In the genomic region with DNA sequence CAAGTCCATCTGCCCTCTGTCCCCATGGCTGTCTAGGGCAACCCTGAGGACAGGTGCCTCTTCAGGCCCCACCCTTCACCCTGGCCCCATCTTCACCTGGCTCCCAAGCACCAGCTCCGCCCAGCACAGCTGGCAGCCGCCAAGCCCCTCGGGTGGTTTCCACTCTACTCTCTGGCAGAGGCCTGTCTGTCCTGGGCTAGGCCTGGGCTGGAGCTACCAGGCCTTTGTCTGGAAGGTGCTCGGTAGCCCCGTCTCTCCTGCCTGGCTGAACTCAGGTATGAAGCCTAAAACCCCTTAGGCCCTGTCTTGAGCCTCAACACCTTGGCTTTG, we compare ENCODE assay signal across 23 cellular contexts. TPM values are rescaled to one million over a fixed set of nuclear protein-coding genes. Genes with fewer than 3 reads are reported as not detected.
DNase-seq lines count a peak whose midpoint lies in the region; ATAC-seq, FAIRE-seq and TF ChIP-seq lines count a peak whose summit lies in the region.
"Had no signal": no experiment of that assay in that cellular context is flagged by ENCODE, and none has a peak within 500 bp of the region (broad histone marks: within the 10 kb centered on the region; RNA-seq: fewer than 3 reads in every experiment).

No MANE protein-coding gene starts in this region.

- H3K4me1 Mint-ChIP-seq in stimulated activated naive B cell treated with anti-CD40 and anti-IgM and Interleukin-4, amounts not matched to agents 10 μg/mL and 1 μg/mL and 100 μg/mL, for 72 hours = peaks cover 20% of the 10 kb centered on the region in 2 donors

- H3K27me3 ChIP-seq in HepG2 (ENCODE audit: control insufficient read depth in 1 of 2, insufficient read depth in 2 of 2, low read length in 2 of 2) (peaks cover 0 to 2% of the 10 kb centered on the region in 2 experiments; a peak in 2 of 5 replicates), right lobe of liver (no peaks in the 10 kb centered on the region), hepatocyte (no peaks in the 10 kb centered on the region)

- BruUV-seq in HepG2 (replicated peaks; lab: Mats Ljungman, UMichigan) = no TSS peak

- H3K27ac Mint-ChIP-seq in stimulated activated naive B cell treated with anti-CD40 and anti-IgM and Interleukin-4, amounts not matched to agents 10 μg/mL and 1 μg/mL and 100 μg/mL, for 72 hours = peak overlapping the region; percentile 31

- peaks cover 0 to 1% of the 10 kb centered on the region in 2 donors for H3K36me3 Mint-ChIP-seq in stimulated activated naive B cell treated with anti-CD40 and anti-IgM and Interleukin-4, amounts not matched to agents 10 μg/mL and 1 μg/mL and 100 μg/mL, for 72 hours

- no peak for TF ChIP-seq CTCF in HepG2 (CRISPR knock-in tag; IDR thresholded peaks at IDR 0.05)
- TF ChIP-seq CTCF in right lobe of liver (IDR thresholded peaks at IDR 0.05) = no peak
- no peak for TF ChIP-seq CTCF in hepatocyte (IDR thresholded peaks at IDR 0.05; ENCODE audit: poor library complexity)

- H3K27me3 Mint-ChIP-seq in stimulated activated naive B cell treated with anti-CD40 and anti-IgM and Interleukin-4, amounts not matched to agents 10 μg/mL and 1 μg/mL and 100 μg/mL, for 72 hours = peaks cover 74 to 75% of the 10 kb centered on the region in 2 donors

- H3K9me2 ChIP-seq in hepatocyte (replicated peaks; ENCODE audit: insufficient read depth) = no peaks in the 10 kb centered on the region

- in situ Hi-C loops in HepG2 (cut with HindIII; ENCODE audit: extremely low pct_ligation_motif_present, low pct_unique_long_range_greater_than_20kb) = no loop called here

- CTCF ChIA-PET in HepG2 (lab: Yijun Ruan, JAX; ENCODE audit: low intra/inter-chr PET ratio, low total read pairs) = no interaction called here

- no peaks in the 10 kb centered on the region for H3K79me2 ChIP-seq in HepG2 (ENCODE audit: insufficient read depth, low read length)
- peaks cover 41% of the 10 kb centered on the region for H3K79me2 ChIP-seq in hepatocyte

- TF ChIP-seq EP300 in HepG2 (IDR thresholded peaks at IDR 0.05; ENCODE audit: low read depth in 2 of 2, low read length in 2 of 2) (no peak), HepG2 (CRISPR knock-in tag; IDR thresholded peaks at IDR 0.05; ENCODE audit: borderline replicate concordance) (no peak)

- H4K20me1 ChIP-seq in HepG2 (ENCODE audit: insufficient read depth, low read length) = no peaks in the 10 kb centered on the region
- H4K20me1 ChIP-seq in hepatocyte (ENCODE audit: insufficient read depth, poor library complexity, severe bottlenecking) = no peaks in the 10 kb centered on the region

- no peak for FAIRE-seq in HepG2 (lab: Jason Lieb, UNC)
- FAIRE-seq: A204.1, GM12891, RCC 7860 had no signal

- H3K9me3 ChIP-seq in HepG2 (ENCODE audit: low read length) (no peaks in the 10 kb centered on the region), right lobe of liver (no peaks in the 10 kb centered on the region), hepatocyte (ENCODE audit: low read depth) (no peaks in the 10 kb centered on the region)
- H3K9me3 ChIP-seq: HAP-1 had no signal

- peaks cover 3 to 4% of the 10 kb centered on the region in 2 donors for H3K9me3 Mint-ChIP-seq in stimulated activated naive B cell treated with anti-CD40 and anti-IgM and Interleukin-4, amounts not matched to agents 10 μg/mL and 1 μg/mL and 100 μg/mL, for 72 hours

- no peak overlapping the region for H3K9ac ChIP-seq in HepG2 (ENCODE audit: insufficient read depth, low read depth, low read length)
- H3K9ac ChIP-seq: GM23248, KMS-11 had no signal

- H2AFZ ChIP-seq in HepG2 (ENCODE audit: low read length) (no peak overlapping the region), hepatocyte (no peak overlapping the region)
- H2AFZ ChIP-seq: GM23248 had no signal

- no peak overlapping the region for H3K27ac ChIP-seq in HepG2 (ENCODE audit: extremely low read length, insufficient read depth, low read length)
- no peak overlapping the region for H3K27ac ChIP-seq in right lobe of liver
- peak overlapping the region; percentile 74 for H3K27ac ChIP-seq in hepatocyte
- H3K27ac ChIP-seq: GM23248, KMS-11 had no signal

- 10% methylated on average over 2 of the region's 5 CpGs for WGBS in HepG2 (ENCODE audit: low lambda C conversion rate)
- WGBS in right lobe of liver (ENCODE audit: insufficient coverage, low coverage, low lambda C conversion rate, missing lambda C conversion rate) = 100% methylated on average over 1 of the region's 5 CpGs
- 91% methylated on average over 5 of the region's 5 CpGs for WGBS in hepatocyte (ENCODE audit: low lambda C conversion rate, missing lambda C conversion rate)

- intact Hi-C loops in HepG2 (cut with micrococcal nuclease; ENCODE audit: unreplicated experiment) (no loop called here), right lobe of liver (cut with DNase I) (no loop called here)

- H3K4me3 Mint-ChIP-seq in stimulated activated naive B cell treated with anti-CD40 and anti-IgM and Interleukin-4, amounts not matched to agents 10 μg/mL and 1 μg/mL and 100 μg/mL, for 72 hours = no peak overlapping the region
- H3K4me3 Mint-ChIP-seq: B cell had no signal

- no peak for DNase-seq in HepG2 (ENCODE audit: low spot score)
- no peak for DNase-seq in right lobe of liver
- DNase-seq in hepatocyte (ENCODE audit: low spot score) = no peak
- no peak for DNase-seq in stimulated activated naive B cell treated with anti-CD40 and anti-IgM and Interleukin-4, amounts not matched to agents 10 μg/mL and 1 μg/mL and 100 μg/mL, for 72 hours
- no peak for DNase-seq in NCI-H82 treated with DMSO at 0.1 percent for 48 hours (lab: John Stamatoyannopoulos, UW; ENCODE audit: unreplicated experiment)
- DNase-seq in NCI-H1930 (lab: John Stamatoyannopoulos, UW) = no peak
- DNase-seq: DND-41, GM23248, NCI-H1092 treated with DMSO at 0.1 percent for 48 hours, NCI-H146, NCI-H2029 treated with DMSO at 0.1 percent for 48 hours, NCI-H2171, NCI-H345, NCI-H524 treated with DMSO at 0.1 percent for 48 hours, NCI-H82 had no signal

- H3K4me1 ChIP-seq in HepG2 (ENCODE audit: insufficient read depth, low read length) = peaks cover 27% of the 10 kb centered on the region
- no peaks in the 10 kb centered on the region for H3K4me1 ChIP-seq in right lobe of liver
- H3K4me1 ChIP-seq in hepatocyte (ENCODE audit: insufficient read depth) = peaks cover 46% of the 10 kb centered on the region
- H3K4me1 ChIP-seq: HAP-1 had no signal

- H3K4me2 ChIP-seq in HepG2 (ENCODE audit: low read depth, low read length) = no peak overlapping the region
- H3K4me2 ChIP-seq in hepatocyte = peak overlapping the region; percentile 45
- H3K4me2 ChIP-seq: KMS-11 had no signal

- no peak for TF ChIP-seq RAD21 in HepG2 (CRISPR knock-in tag; IDR thresholded peaks at IDR 0.05)

- ATAC-seq in HepG2 = no peak
- ATAC-seq in right lobe of liver = no peak
- ATAC-seq in stimulated activated naive B cell treated with anti-CD40 and anti-IgM and Interleukin-4, amounts not matched to agents 10 μg/mL and 1 μg/mL and 100 μg/mL, for 72 hours (replicated peaks) = no peak
- no peak for ATAC-seq in HG03432 (IDR thresholded peaks at IDR 0.05; ENCODE audit: unreplicated experiment)

- no peak for TF ChIP-seq POLR2A in HepG2 (IDR thresholded peaks at IDR 0.05; ENCODE audit: insufficient read depth in 1 of 2, low read depth in 2 of 2, low read length in 2 of 2)
- TF ChIP-seq POLR2A in right lobe of liver (IDR thresholded peaks at IDR 0.05) = no peak

- H3K36me3 ChIP-seq in HepG2 (replicated peaks in 1 of 2; ENCODE audit: control insufficient read depth in 1 of 2, insufficient read depth in 2 of 2, low read length in 2 of 2) (no peaks in the 10 kb centered on the region), right lobe of liver (no peaks in the 10 kb centered on the region), hepatocyte (replicated peaks; ENCODE audit: insufficient read depth, low read depth) (no peaks in the 10 kb centered on the region)
- H3K36me3 ChIP-seq: HAP-1 had no signal

- H3K4me3 ChIP-seq in HepG2 (replicated peaks in 1 of 3; ENCODE audit: insufficient read depth in 1 of 3, low read depth in 2 of 3, low read length in 3 of 3) (no peak overlapping the region), right lobe of liver (no peak overlapping the region), hepatocyte (no peak overlapping the region)
- H3K4me3 ChIP-seq: GM23248, HAP-1 had no signal

- POLR2A ChIA-PET in HepG2 (lab: Yijun Ruan, JAX) = no interaction called here

TF ChIP-seq in HepG2, 621 proteins besides CTCF, POLR2A, EP300 and RAD21 (continues in another document):
- no peak for TF ChIP-seq ZNF234 (CRISPR knock-in tag; conservative IDR thresholded peaks at IDR 0.05)
- no peak for TF ChIP-seq ZNF430 (CRISPR knock-in tag; IDR thresholded peaks at IDR 0.05)
- TF ChIP-seq HOXA7 (CRISPR knock-in tag; IDR thresholded peaks at IDR 0.05) = no peak

RNA-seq across cellular contexts. Expression of gene SDC3, which starts 17.4 kb away (rescaled TPM):
- total RNA-seq in HepG2 (2016; rRNA removed; fragmentation: Illumina TruSeq; extraction: Trizol) (0.18 and 0.49 TPM in 2 replicates), right lobe of liver (10 to 100 TPM; 13.8 to 45.7 (median 16.2) TPM), hepatocyte (28.6 and 33.5 TPM in 2 replicates)
- 0.10 and 0.26 TPM in 2 replicates for total RNA-seq in HepG2 (2016; cell fraction: cytosol; rRNA removed; fragmentation: Illumina TruSeq; extraction: Trizol; ENCODE audit: low read depth)
- 0.25 and 0.61 TPM in 2 replicates for total RNA-seq in HepG2 (2016; cell fraction: insoluble cytoplasmic fraction; rRNA removed; fragmentation: Illumina TruSeq; extraction: Trizol)
- 0.24 and 0.40 TPM in 2 replicates for total RNA-seq in HepG2 (2016; cell fraction: membrane; rRNA removed; fragmentation: Illumina TruSeq; extraction: Trizol)
- total RNA-seq in HepG2 (2016; cell fraction: nucleus; rRNA removed; fragmentation: Illumina TruSeq; extraction: Trizol) = 0.47 and 0.78 TPM in 2 replicates
- polyA plus RNA-seq in HepG2 (2011; rRNA removed) (0.84 and 0.85 TPM in 2 replicates), hepatocyte (51.0 and 60.0 TPM in 2 replicates)
- polyA plus RNA-seq in HepG2 (2011; cell fraction: cytosol; rRNA removed) = 0.64 and 0.74 TPM in 2 replicates
- 1.3 and 1.4 TPM in 2 replicates for polyA plus RNA-seq in HepG2 (2011; cell fraction: nucleus; rRNA removed)
- polyA plus RNA-seq in HepG2 (2012) = 0.98 and 2.3 TPM in 2 replicates
- 0.11 and 0.24 TPM in 2 replicates for polyA plus RNA-seq in HepG2 (2016; cell fraction: cytosol; fragmentation: Illumina TruSeq; extraction: Trizol; ENCODE audit: low read depth)
- polyA plus RNA-seq in HepG2 (2016; cell fraction: insoluble cytoplasmic fraction; fragmentation: Illumina TruSeq; extraction: Trizol; ENCODE audit: low read depth) = 0.69 and 0.96 TPM in 2 replicates
- polyA plus RNA-seq in HepG2 (2016; cell fraction: membrane; fragmentation: Illumina TruSeq; extraction: Trizol; ENCODE audit: low read depth) = 0.35 and 0.79 TPM in 2 replicates
- polyA plus RNA-seq in HepG2 (2016; cell fraction: nucleus; fragmentation: Illumina TruSeq; extraction: Trizol; ENCODE audit: insufficient read depth, low read depth) = 1.5 and 1.7 TPM in 2 replicates
- 1.8 and 6.1 TPM in 2 replicates for polyA minus RNA-seq in HepG2 (2011; rRNA and poly(A)+ RNA removed; ENCODE audit: low replicate concordance)
- polyA minus RNA-seq in HepG2 (2011; cell fraction: cytosol; rRNA and poly(A)+ RNA removed) = 0.89 and 2.0 TPM in 2 replicates
- polyA minus RNA-seq in HepG2 (2011; cell fraction: nucleus; rRNA and poly(A)+ RNA removed) = 0.37 and 0.77 TPM in 2 replicates
- total RNA-seq: OCI-LY7 had no signal

Comparison
In these comparisons a context has a peak if more than half of its experiments do, and no peak if none do; other contexts are left out.
1. RNA of gene SDC3, which starts 17.4 kb away (total RNA-seq): 28.6 to 33.5 TPM in hepatocyte and 13.8 to 45.7 TPM in right lobe of liver; 0.10 to 0.78 TPM in HepG2; every median in the first group is over 4 times any median in the second.